18 cellular contexts compared by ENCODE assay signal in the genomic region with DNA sequence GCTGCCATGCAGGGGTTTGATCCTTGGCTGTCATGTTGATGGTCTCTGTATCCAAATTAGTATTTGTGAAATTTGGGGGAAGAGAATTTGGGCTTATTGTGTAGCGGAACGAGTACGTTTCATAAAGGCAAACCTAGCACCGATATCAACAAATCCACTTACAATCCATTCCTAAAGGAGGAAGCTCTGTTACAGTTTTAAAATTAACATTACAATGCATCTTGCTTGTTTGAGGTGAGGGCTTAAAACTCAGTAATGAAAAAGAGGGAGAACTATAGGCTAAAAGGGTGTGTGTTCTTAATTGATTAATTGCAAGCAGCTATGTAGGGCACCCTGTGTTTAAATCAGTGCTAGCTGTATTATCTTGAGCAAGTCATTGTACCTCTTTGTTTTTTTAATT. TPM values are rescaled to one million over a fixed set of nuclear protein-coding genes. Genes with fewer than 3 reads are reported as not detected.
A peak's percentile ranks its signal among the peaks of the same experiment; 100 is the strongest.
DNase-seq lines count a peak whose midpoint lies in the region; ATAC-seq, FAIRE-seq and TF ChIP-seq lines count a peak whose summit lies in the region.
"Had no signal": no experiment of that assay in that cellular context is flagged by ENCODE, and none has a peak within 500 bp of the region (broad histone marks: within the 10 kb centered on the region; RNA-seq: fewer than 3 reads in every experiment).

No MANE protein-coding gene starts in this region.

- ATAC-seq in natural killer cell (no peak), T-helper 17 cell (no peak), GM19324 (IDR thresholded peaks at IDR 0.05; ENCODE audit: low FRiP score, unreplicated experiment) (no peak), gastrocnemius medialis (no peak)
- ATAC-seq in natural killer cell treated with Interleukin-12 subunit alpha and Interleukin-12 subunit beta and Interleukin-15 and Interleukin-18, amount 100 ng/mL, for 72 hours, result no peak
- ATAC-seq: heart right ventricle, left cardiac atrium had no signal

- peak overlapping the region; percentile 81 to 84 for H3K18ac ChIP-seq in mesenchymal stem cell (ENCODE audit: low read depth in 1 of 2, low read length in 2 of 2)

- no peaks in the 10 kb centered on the region for H3K27me3 Mint-ChIP-seq in natural killer cell (ENCODE audit: low read depth in 2 of 2)
- no peaks in the 10 kb centered on the region for H3K27me3 Mint-ChIP-seq in natural killer cell treated with Interleukin-12 subunit alpha and Interleukin-12 subunit beta and Interleukin-15 and Interleukin-18, amount 100 ng/mL, for 72 hours
- no peaks in the 10 kb centered on the region for H3K27me3 Mint-ChIP-seq in T-helper 17 cell

- no peak overlapping the region for H2BK15ac ChIP-seq in mesenchymal stem cell (ENCODE audit: low read depth, poor library complexity, severe bottlenecking)

- H2BK5ac ChIP-seq in mesenchymal stem cell (ENCODE audit: low read depth, low read length, poor library complexity, severe bottlenecking), result no peak overlapping the region

- TF ChIP-seq CTCF in natural killer cell (IDR thresholded peaks at IDR 0.05) (no peak), gastrocnemius medialis (IDR thresholded peaks at IDR 0.05 in 4 of 5, conservative IDR thresholded peaks at IDR 0.05 in 1 of 5) (no peak)

- peak overlapping the region; percentile 82 for H4K91ac ChIP-seq in mesenchymal stem cell (ENCODE audit: low read length)

- H3K36me3 Mint-ChIP-seq in natural killer cell (no peaks in the 10 kb centered on the region), T-helper 17 cell (ENCODE audit: low read depth) (no peaks in the 10 kb centered on the region)
- H3K36me3 Mint-ChIP-seq in natural killer cell treated with Interleukin-12 subunit alpha and Interleukin-12 subunit beta and Interleukin-15 and Interleukin-18, amount 100 ng/mL, for 72 hours, result no peaks in the 10 kb centered on the region

- H3K4me3 Mint-ChIP-seq in natural killer cell (peak overlapping the region; percentile 21), T-helper 17 cell (peak overlapping the region; percentile 43)
- no peak overlapping the region for H3K4me3 Mint-ChIP-seq in natural killer cell treated with Interleukin-12 subunit alpha and Interleukin-12 subunit beta and Interleukin-15 and Interleukin-18, amount 100 ng/mL, for 72 hours

- no peak overlapping the region for H3K9ac ChIP-seq in mesenchymal stem cell (ENCODE audit: low read length)

- peak overlapping the region in 1 of 2 donors; percentile 70 for H3K27ac Mint-ChIP-seq in natural killer cell
- H3K27ac Mint-ChIP-seq in natural killer cell treated with Interleukin-12 subunit alpha and Interleukin-12 subunit beta and Interleukin-15 and Interleukin-18, amount 100 ng/mL, for 72 hours, result no peak overlapping the region
- no peak overlapping the region for H3K27ac Mint-ChIP-seq in T-helper 17 cell

- H3K4me1 Mint-ChIP-seq in natural killer cell (peaks cover 45 to 57% of the 10 kb centered on the region in 2 donors), T-helper 17 cell (peaks cover 41% of the 10 kb centered on the region)
- peaks cover 36 to 43% of the 10 kb centered on the region in 2 donors for H3K4me1 Mint-ChIP-seq in natural killer cell treated with Interleukin-12 subunit alpha and Interleukin-12 subunit beta and Interleukin-15 and Interleukin-18, amount 100 ng/mL, for 72 hours (ENCODE audit: low read depth in 2 of 2)

- in situ Hi-C loops in gastrocnemius medialis (cut with MboI; ENCODE audit: low sequenced_read_pairs in 4 of 4), result no loop called here

- H4K8ac ChIP-seq in mesenchymal stem cell (ENCODE audit: low read length), result peak overlapping the region; percentile 42

- intact Hi-C loops in natural killer cell (cut with micrococcal nuclease) (no loop called here), gastrocnemius medialis (cut with DNase I; ENCODE audit: low total_unique reads) (no loop called here)

- FAIRE-seq in RCC 7860 (lab: Jason Lieb, UNC), result no peak
- FAIRE-seq: TTC549 had no signal

- no peaks in the 10 kb centered on the region for H3K9me3 Mint-ChIP-seq in natural killer cell
- no peaks in the 10 kb centered on the region for H3K9me3 Mint-ChIP-seq in natural killer cell treated with Interleukin-12 subunit alpha and Interleukin-12 subunit beta and Interleukin-15 and Interleukin-18, amount 100 ng/mL, for 72 hours

- H2AFZ ChIP-seq in mesenchymal stem cell (ENCODE audit: low read depth, low read length), result no peak overlapping the region

- H3K27ac ChIP-seq in mesenchymal stem cell (ENCODE audit: low read length, poor library complexity, severe bottlenecking), result peak overlapping the region; percentile 21
- H3K27ac ChIP-seq in gastrocnemius medialis, result no peak overlapping the region
- H3K27ac ChIP-seq: SJCRH30 had no signal

- H3K4me1 ChIP-seq in mesenchymal stem cell (ENCODE audit: control insufficient read depth, insufficient read depth, low read depth, low read length), result peaks cover 7% of the 10 kb centered on the region
- peaks cover 9 to 28% of the 10 kb centered on the region in 2 donors for H3K4me1 ChIP-seq in gastrocnemius medialis
- H3K4me1 ChIP-seq: SJCRH30 had no signal

- H3K27me3 ChIP-seq in mesenchymal stem cell (ENCODE audit: control insufficient read depth in 1 of 2, insufficient read depth in 1 of 2, low read length in 2 of 2), result no peaks in the 10 kb centered on the region
- H3K27me3 ChIP-seq in gastrocnemius medialis, result no peaks in the 10 kb centered on the region
- H3K27me3 ChIP-seq: heart right ventricle, SJCRH30 had no signal

- peaks cover 5% of the 10 kb centered on the region for H3K79me1 ChIP-seq in mesenchymal stem cell (replicated peaks; ENCODE audit: low read length, poor library complexity, severe bottlenecking)

- no peaks in the 10 kb centered on the region for H3K9me3 ChIP-seq in T-helper 17 cell (ENCODE audit: control insufficient read depth, low read length, poor library complexity, severe bottlenecking)
- H3K9me3 ChIP-seq in mesenchymal stem cell (ENCODE audit: control insufficient read depth, low read length), result no peaks in the 10 kb centered on the region
- H3K9me3 ChIP-seq in gastrocnemius medialis, result no peaks in the 10 kb centered on the region
- H3K9me3 ChIP-seq: heart right ventricle, SJCRH30 had no signal

- H3K14ac ChIP-seq in mesenchymal stem cell (ENCODE audit: low read length in 2 of 2), result no peak overlapping the region

- no peak overlapping the region for H3K23ac ChIP-seq in mesenchymal stem cell (ENCODE audit: low read length in 2 of 2)

- no peaks in the 10 kb centered on the region for H3K36me3 ChIP-seq in mesenchymal stem cell (ENCODE audit: control insufficient read depth in 1 of 2, insufficient read depth in 2 of 2, low read depth in 1 of 2, low read length in 2 of 2)
- no peaks in the 10 kb centered on the region for H3K36me3 ChIP-seq in gastrocnemius medialis

- H2AK5ac ChIP-seq in mesenchymal stem cell (ENCODE audit: low read length, severe bottlenecking), result peak overlapping the region; percentile 27

- no peak overlapping the region for H3K4me2 ChIP-seq in mesenchymal stem cell (ENCODE audit: low read length, poor library complexity, severe bottlenecking)

- H3K4me3 ChIP-seq in mesenchymal stem cell (ENCODE audit: insufficient read depth in 1 of 2, low read depth in 1 of 2, low read length in 2 of 2) (no peak overlapping the region), gastrocnemius medialis (no peak overlapping the region)
- H3K4me3 ChIP-seq: SJCRH30 had no signal

- peak overlapping the region; percentile 37 for H2BK120ac ChIP-seq in mesenchymal stem cell (ENCODE audit: low read depth, low read length)

- DNase-seq in natural killer cell (no peak), T-helper 17 cell (no peak), mesenchymal stem cell (no peak), gastrocnemius medialis (no peak), RCC 7860 (ENCODE audit: low spot score) (no peak)
- no peak for DNase-seq in natural killer cell treated with Interleukin-12 subunit alpha and Interleukin-12 subunit beta and Interleukin-15 and Interleukin-18, amount 100 ng/mL, for 72 hours (ENCODE audit: low spot score)
- DNase-seq in stimulated activated CD4-positive, alpha-beta T cell treated with anti-CD3 and anti-CD28 coated beads, Interleukin-4, amount 100 ng/mL, for 24 hours, result no peak
- DNase-seq: activated naive CD4-positive, alpha-beta T cell; AML-193; central memory CD4-positive, alpha-beta T cell; heart right ventricle; left cardiac atrium; NCI-H2029 treated with DMSO at 0.1 percent for 48 hours; NCI-H748 treated with DMSO at 0.1 percent for 48 hours; SJCRH30; trophoblast cell had no signal

- H2BK12ac ChIP-seq in mesenchymal stem cell (ENCODE audit: low read length in 2 of 2), result peak overlapping the region; percentile 76 to 88

- WGBS in mesenchymal stem cell, result no CpG with 5 or more reads among the region's 4 CpGs

- no peak for TF ChIP-seq POLR2A in gastrocnemius medialis (IDR thresholded peaks at IDR 0.05)

- H3K4ac ChIP-seq in mesenchymal stem cell (ENCODE audit: low read depth in 1 of 2, low read length in 2 of 2), result peak overlapping the region in 1 of 2 experiments; percentile 24

RNA-seq across cellular contexts. Expression of a gene that starts 13.7 kb away (rescaled TPM):
- total RNA-seq in natural killer cell, result 100 to 1,000 TPM in 1 of 3 donors, 10 to 100 TPM in 2; 63.4 to 105 (median 80.5) TPM
- total RNA-seq in natural killer cell treated with Interleukin-12 subunit alpha and Interleukin-12 subunit beta and Interleukin-15 and Interleukin-18, amount 100 ng/mL, for 72 hours, result 10 to 100 TPM; 64.3 to 92.1 TPM
- 100 to 1,000 TPM; 114 to 116 TPM for total RNA-seq in T-helper 17 cell
- 30.7 TPM for polyA plus RNA-seq in mesenchymal stem cell (2013, experiment 1 of 2)
- 32.3 TPM for polyA plus RNA-seq in mesenchymal stem cell (2013, experiment 2 of 2)
- total RNA-seq in gastrocnemius medialis, result 10 to 100 TPM in 1 of 4 donors, 1 to 10 TPM in 3; 5.2 to 11.5 (median 7.0) TPM

Comparison
In these comparisons a context has a peak if more than half of its experiments do, and no peak if none do; other contexts are left out.
1. RNA of a gene that starts 13.7 kb away (total RNA-seq): 114 to 116 TPM in T-helper 17 cell, 64.3 to 92.1 TPM in natural killer cell treated with Interleukin-12 subunit alpha and Interleukin-12 subunit beta and Interleukin-15 and Interleukin-18, amount 100 ng/mL, for 72 hours and 63.4 to 105 TPM in natural killer cell; 5.2 to 11.5 TPM in gastrocnemius medialis; every median in the first group is over 4 times any median in the second.